Comparison of ENCODE assay signal across 8 cellular contexts in genomic region chr7:150451833-150452431, GRCh38. TPM values are rescaled to one million over a fixed set of nuclear protein-coding genes. Genes with fewer than 3 reads are reported as not detected.
DNase-seq lines count a peak whose midpoint lies in the region; ATAC-seq and TF ChIP-seq lines count a peak whose summit lies in the region.

No MANE protein-coding gene starts in this region.

- H3K27ac ChIP-seq in body of pancreas: peak overlapping the region in 3 of 4 donors; percentile 8 to 56 (median 48)
- H3K27ac ChIP-seq in vagina: peak overlapping the region; percentile 40

- H3K9me3 Mint-ChIP-seq in natural killer cell: peaks cover 2 to 3% of the 10 kb centered on the region in 2 donors

- peaks cover 79 to 83% of the 10 kb centered on the region in 2 donors for H3K4me1 Mint-ChIP-seq in natural killer cell

- H3K27me3 Mint-ChIP-seq in natural killer cell (ENCODE audit: low read depth in 2 of 2): no peaks in the 10 kb centered on the region

- peak overlapping the region; percentile 92 to 97 for H3K27ac Mint-ChIP-seq in natural killer cell

- peak overlapping the region; percentile 96 for H3K4me3 Mint-ChIP-seq in natural killer cell

- no peak overlapping the region for H3K4me3 ChIP-seq in body of pancreas
- H3K4me3 ChIP-seq in vagina: peak overlapping the region; percentile 40 to 46

- no peak for TF ChIP-seq POLR2A in body of pancreas (IDR thresholded peaks at IDR 0.05)
- no peak for TF ChIP-seq POLR2A in vagina (IDR thresholded peaks at IDR 0.05)

- intact Hi-C loops in body of pancreas (cut with DNase I) (no loop called here), natural killer cell (cut with micrococcal nuclease) (loop anchor here (2.0 to 5.0 kb wide), 3 partner anchors 63 to 285 kb away; partner anchors contain the start of genes GIMAP5 and GIMAP7), vagina (cut with DNase I) (no loop called here)

- peaks cover 0 to 3% of the 10 kb centered on the region in 2 donors for H3K27me3 ChIP-seq in body of pancreas
- no peaks in the 10 kb centered on the region for H3K27me3 ChIP-seq in vagina

- H3K36me3 ChIP-seq in body of pancreas (replicated peaks in 1 of 2; ENCODE audit: insufficient read depth in 1 of 2, low read depth in 2 of 2) (no peaks in the 10 kb centered on the region), vagina (no peaks in the 10 kb centered on the region)

- H3K4me1 ChIP-seq in body of pancreas: peaks cover 6% of the 10 kb centered on the region
- peaks cover 9% of the 10 kb centered on the region for H3K4me1 ChIP-seq in vagina

- H3K9me3 ChIP-seq in body of pancreas (no peaks in the 10 kb centered on the region), vagina (no peaks in the 10 kb centered on the region)

- TF ChIP-seq CTCF in body of pancreas (IDR thresholded peaks at IDR 0.05): no peak
- no peak for TF ChIP-seq CTCF in natural killer cell (IDR thresholded peaks at IDR 0.05)
- TF ChIP-seq CTCF in vagina (IDR thresholded peaks at IDR 0.05): no peak

- H3K36me3 Mint-ChIP-seq in natural killer cell: no peaks in the 10 kb centered on the region

- 53 to 65% methylated on average over 8 of the region's 8 CpGs for WGBS in body of pancreas, 2 donors

- DNase-seq in stimulated activated CD4-positive, alpha-beta T cell treated with anti-CD3 and anti-CD28 coated beads, Interleukin-15, amount 100 ng/mL, for 24 hours: peak; percentile 59
- no peak for DNase-seq in stimulated activated CD4-positive, alpha-beta T cell treated with anti-CD3 and anti-CD28 coated beads, Interleukin-12 subunit alpha, Interleukin-12 subunit beta, amount 100 ng/mL, for 4 hours
- peak in 1 of 4 donors; percentile 23 for DNase-seq in body of pancreas
- no peak for DNase-seq in natural killer cell
- DNase-seq in vagina (ENCODE audit: extremely low spot score in 2 of 2): no peak
- no peak for DNase-seq in HCEC 1CT

- ATAC-seq in body of pancreas (no peak), natural killer cell (peak in 2 of 3 donors; percentile 1 to 9), HG02571 (IDR thresholded peaks at IDR 0.05; ENCODE audit: unreplicated experiment) (no peak), HG02970 (IDR thresholded peaks at IDR 0.05; ENCODE audit: low FRiP score, unreplicated experiment) (no peak)

RNA-seq across cellular contexts. Expression of gene GIMAP8, which starts 1.5 kb away (rescaled TPM):
- 1 to 10 TPM in 1 of 2 donors, under 1 TPM in 1; 0.99 to 5.4 TPM for total RNA-seq in body of pancreas
- 10 to 100 TPM in 1 of 3 donors, 1 to 10 TPM in 2; 6.7 to 17.7 (median 8.4) TPM for total RNA-seq in natural killer cell
- 9.6 TPM for total RNA-seq in vagina

Comparison
In these comparisons a context has a peak if more than half of its experiments do, and no peak if none do; other contexts are left out.
1. ATAC-seq: peak in natural killer cell (2 of 3); none in body of pancreas (single experiment), HG02571 (single experiment) and HG02970 (single experiment).
2. H3K4me3 ChIP-seq: peak in vagina (2 of 2); none in body of pancreas (0 of 2).